In genomic region chr9:136588663-136589464, GRCh38 we compare ENCODE assay signal across 10 cellular contexts. TPM values are rescaled to one million over a fixed set of nuclear protein-coding genes. Genes with fewer than 3 reads are reported as not detected.
DNase-seq lines count a peak whose midpoint lies in the region; ATAC-seq and TF ChIP-seq lines count a peak whose summit lies in the region.
"Had no signal": no experiment of that assay in that cellular context is flagged by ENCODE, and none has a peak within 500 bp of the region (broad histone marks: within the 10 kb centered on the region; RNA-seq: fewer than 3 reads in every experiment).

No MANE protein-coding gene starts in this region.

- no peaks in the 10 kb centered on the region for H3K9me3 Mint-ChIP-seq in activated naive CD4-positive, alpha-beta T cell treated with anti-CD3 and anti-CD28 coated beads, Interleukin-2, amount 50 U/mL, for 24 hours
- no peaks in the 10 kb centered on the region for H3K9me3 Mint-ChIP-seq in T-cell

- DNase-seq in activated naive CD4-positive, alpha-beta T cell treated with Interleukin-2 at 50 U/mL for 16 hours, result no peak
- DNase-seq in T-cell (no peak), foreskin fibroblast (no peak), A172 (ENCODE audit: low spot score) (no peak), NCI-H2196 (lab: John Stamatoyannopoulos, UW; ENCODE audit: unreplicated experiment) (no peak)
- peak; percentile 26 for DNase-seq in stimulated activated naive CD8-positive, alpha-beta T cell treated with anti-CD3 and anti-CD28 coated beads, Interleukin-15, Interleukin-2, amounts not matched to agents 100 U/mL and 50 U/mL, for 24 hours
- DNase-seq: NCI-H1694 treated with DMSO at 0.1 percent for 48 hours, transverse colon had no signal

- peak overlapping the region; percentile 4; the same call in 1 of the 2 replicates for H3K4me3 ChIP-seq in iPS-18c (ENCODE audit: insufficient read depth, low read depth, low read length)
- H3K4me3 ChIP-seq in foreskin fibroblast (ENCODE audit: low read depth in 1 of 2, low read length in 2 of 2), result no peak overlapping the region
- H3K4me3 ChIP-seq: transverse colon had no signal

- H3K9me3 ChIP-seq in iPS-18c (ENCODE audit: control insufficient read depth, insufficient read depth, low read length), result no peaks in the 10 kb centered on the region
- H3K9me3 ChIP-seq: transverse colon had no signal

- ATAC-seq in T-cell (replicated peaks in 1 of 4), result peak in 3 of 4 experiments; percentile 18 to 34 (median 29)
- no peak for ATAC-seq in stimulated activated naive CD8-positive, alpha-beta T cell treated with anti-CD3 and anti-CD28 coated beads, Interleukin-15, Interleukin-2, amounts not matched to agents 100 U/mL and 50 U/mL, for 24 hours

- no peaks in the 10 kb centered on the region for H3K36me3 Mint-ChIP-seq in activated naive CD4-positive, alpha-beta T cell treated with anti-CD3 and anti-CD28 coated beads, Interleukin-2, amount 50 U/mL, for 24 hours
- no peaks in the 10 kb centered on the region for H3K36me3 Mint-ChIP-seq in T-cell

- peaks cover 22% of the 10 kb centered on the region for H3K4me1 Mint-ChIP-seq in activated naive CD4-positive, alpha-beta T cell treated with anti-CD3 and anti-CD28 coated beads, Interleukin-2, amount 50 U/mL, for 24 hours
- peaks cover 12 to 22% (median 15%) of the 10 kb centered on the region in 3 donors for H3K4me1 Mint-ChIP-seq in T-cell

- peak overlapping the region; percentile 42 for H3K4me3 Mint-ChIP-seq in activated naive CD4-positive, alpha-beta T cell treated with anti-CD3 and anti-CD28 coated beads, Interleukin-2, amount 50 U/mL, for 24 hours
- peak overlapping the region in 2 of 3 donors; percentile 21 to 72 for H3K4me3 Mint-ChIP-seq in T-cell

- TF ChIP-seq CTCF in foreskin fibroblast (IDR thresholded peaks at IDR 0.05; ENCODE audit: low read depth, low read length), result no peak

- POLR2A ChIA-PET in T-cell (lab: Charles Lee), result no interaction called here

- H3K27ac Mint-ChIP-seq in activated naive CD4-positive, alpha-beta T cell treated with anti-CD3 and anti-CD28 coated beads, Interleukin-2, amount 50 U/mL, for 24 hours, result peak overlapping the region; percentile 65
- H3K27ac Mint-ChIP-seq in T-cell, result peak overlapping the region; percentile 39 to 52

- no peaks in the 10 kb centered on the region for H3K27me3 Mint-ChIP-seq in activated naive CD4-positive, alpha-beta T cell treated with anti-CD3 and anti-CD28 coated beads, Interleukin-2, amount 50 U/mL, for 24 hours
- H3K27me3 Mint-ChIP-seq in T-cell, result peaks cover 0 to 7% of the 10 kb centered on the region in 2 donors

- CTCF ChIA-PET in T-cell (lab: Charles Lee), result interaction anchor here (0.6 to 0.7 kb wide), 2 partner anchors 41 to 372 kb away, joined by 3 to 4 read pairs; no protein-coding TSS in a partner anchor

RNA-seq across cellular contexts. Expression of gene NOTCH1, which starts 43.0 kb away (rescaled TPM):
- total RNA-seq in T-cell, result 10 to 100 TPM; 50.1 to 96.1 (median 84.1) TPM
- total RNA-seq in A172 (2014; rRNA removed; shearing (Covaris generic)), result 22.2 and 23.3 TPM in 2 replicates
